Comparison of ENCODE assay signal across 15 cellular contexts in the genomic region with DNA sequence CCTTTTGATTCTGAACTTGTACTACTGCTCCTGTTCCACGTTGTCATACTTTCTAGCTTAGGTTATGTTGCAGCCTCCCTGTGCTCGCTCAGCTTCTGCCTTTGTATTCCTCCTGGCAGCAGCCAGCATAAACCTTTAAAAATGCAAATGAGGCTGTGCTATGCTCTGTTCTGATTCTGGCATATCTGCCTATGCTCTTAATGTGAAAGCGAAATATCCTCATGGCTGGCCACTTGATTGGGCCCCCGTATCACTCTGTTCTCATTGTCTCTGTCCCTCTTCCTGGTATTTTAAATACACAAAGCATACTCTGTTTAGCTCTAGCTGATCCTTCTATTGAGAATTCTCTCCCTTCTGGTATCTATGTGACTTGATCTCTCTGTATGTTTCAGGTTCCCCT.
DNase-seq lines count a peak whose midpoint lies in the region; ATAC-seq and TF ChIP-seq lines count a peak whose summit lies in the region.
"Had no signal": no experiment of that assay in that cellular context is flagged by ENCODE, and none has a peak within 500 bp of the region (broad histone marks: within the 10 kb centered on the region; RNA-seq: fewer than 3 reads in every experiment).

No MANE protein-coding gene starts in this region.

- DNase-seq in GM13977 (ENCODE audit: low spot score) (peak; percentile 36), WERI-Rb-1 (no peak), OCI-M2 (lab: John Stamatoyannopoulos, UW; ENCODE audit: unreplicated experiment) (no peak), KG1 (lab: John Stamatoyannopoulos, UW) (no peak), NCI-H2081 (lab: John Stamatoyannopoulos, UW) (no peak), ACHN (no peak)
- DNase-seq in naive thymus-derived CD4-positive, alpha-beta T cell, result no peak
- DNase-seq: DMS53, foreskin fibroblast, left ventricle myocardium inferior, NCI-H446, right cardiac atrium, uterus had no signal

- peak; percentile 57 for ATAC-seq in GM21717 (IDR thresholded peaks at IDR 0.05; ENCODE audit: unreplicated experiment)
- ATAC-seq in naive thymus-derived CD4-positive, alpha-beta T cell, result no peak
- ATAC-seq: right cardiac atrium had no signal

- H3K27ac Mint-ChIP-seq in naive thymus-derived CD4-positive, alpha-beta T cell, result peak overlapping the region in 8 of 9 donors; percentile 10 to 77 (median 28)
- H3K27ac Mint-ChIP-seq: T-helper 1 cell treated with Interleukin-12 subunit alpha and Interleukin-12 subunit beta and Interleukin-4 antibody, amounts not matched to agents 30 μg/mL and 1 μg/mL, for 36 hours had no signal

- peaks cover 0 to 5% (median 4%) of the 10 kb centered on the region in 5 donors for H3K36me3 Mint-ChIP-seq in naive thymus-derived CD4-positive, alpha-beta T cell

- TF ChIP-seq CTCF in GM13977 (IDR thresholded peaks at IDR 0.05; ENCODE audit: extremely low read depth, insufficient read depth, missing control alignments) (no peak), WERI-Rb-1 (IDR thresholded peaks at IDR 0.05; ENCODE audit: low read depth, low read length) (no peak)

- peak overlapping the region in 2 of 10 donors; percentile 0 to 54 for H3K4me3 Mint-ChIP-seq in naive thymus-derived CD4-positive, alpha-beta T cell
- H3K4me3 Mint-ChIP-seq: T-helper 1 cell treated with Interleukin-12 subunit alpha and Interleukin-12 subunit beta and Interleukin-4 antibody, amounts not matched to agents 30 μg/mL and 1 μg/mL, for 36 hours had no signal

- intact Hi-C loops in naive thymus-derived CD4-positive, alpha-beta T cell (cut with micrococcal nuclease), result loop anchor here in 1 of 2 donors (5.0 kb wide), 1 partner anchor 1173 kb away; no protein-coding TSS in a partner anchor

- in situ Hi-C loops in GM13977 (cut with MboI; ENCODE audit: low pct_unique_long_range_greater_than_20kb, low sequenced_read_pairs, unreplicated experiment), result loop anchor here (25.0 kb wide), 1 partner anchor 1173 kb away; no protein-coding TSS in a partner anchor
- in situ Hi-C loops in ACHN (cut with HindIII; ENCODE audit: low pct_ligation_motif_present, low pct_unique_long_range_greater_than_20kb, low sequenced_read_pairs), result no loop called here

- no peaks in the 10 kb centered on the region for H3K9me3 Mint-ChIP-seq in naive thymus-derived CD4-positive, alpha-beta T cell
- H3K9me3 Mint-ChIP-seq: T-helper 1 cell treated with Interleukin-12 subunit alpha and Interleukin-12 subunit beta and Interleukin-4 antibody, amounts not matched to agents 30 μg/mL and 1 μg/mL, for 36 hours had no signal

- CTCF ChIA-PET in naive thymus-derived CD4-positive, alpha-beta T cell (lab: Charles Lee), result interaction anchor here (0.6 kb wide), 1 partner anchor 77 kb away, joined by 3 read pairs; no protein-coding TSS in a partner anchor

- no peak overlapping the region for H3K4me3 ChIP-seq in WERI-Rb-1 (ENCODE audit: low read depth, low read length)
- no peak overlapping the region for H3K4me3 ChIP-seq in naive thymus-derived CD4-positive, alpha-beta T cell (ENCODE audit: low read length)
- H3K4me3 ChIP-seq: left ventricle myocardium inferior, uterus had no signal

- POLR2A ChIA-PET in naive thymus-derived CD4-positive, alpha-beta T cell (lab: Charles Lee), result no interaction called here

- peak overlapping the region; percentile 2; the same call in 1 of the 2 replicates for H3K27ac ChIP-seq in WERI-Rb-1
- no peak overlapping the region for H3K27ac ChIP-seq in naive thymus-derived CD4-positive, alpha-beta T cell (ENCODE audit: low read depth, low read length)
- H3K27ac ChIP-seq: left ventricle myocardium inferior, uterus had no signal

- peaks cover 63 to 95% (median 85%) of the 10 kb centered on the region in 7 donors for H3K4me1 Mint-ChIP-seq in naive thymus-derived CD4-positive, alpha-beta T cell

- H3K27me3 Mint-ChIP-seq in naive thymus-derived CD4-positive, alpha-beta T cell, result no peaks in the 10 kb centered on the region

- no peaks in the 10 kb centered on the region for H3K36me3 ChIP-seq in WERI-Rb-1
- H3K36me3 ChIP-seq in naive thymus-derived CD4-positive, alpha-beta T cell (ENCODE audit: control insufficient read depth in 2 of 3, insufficient read depth in 3 of 3, low read length in 3 of 3), result no peaks in the 10 kb centered on the region
- H3K36me3 ChIP-seq: left ventricle myocardium inferior, uterus had no signal

- H3K9me3 ChIP-seq in WERI-Rb-1 (ENCODE audit: severe bottlenecking), result no peaks in the 10 kb centered on the region
- no peaks in the 10 kb centered on the region for H3K9me3 ChIP-seq in naive thymus-derived CD4-positive, alpha-beta T cell (ENCODE audit: control insufficient read depth in 2 of 3, low read length in 3 of 3)
- H3K9me3 ChIP-seq: left ventricle myocardium inferior, uterus had no signal

- H3K27me3 ChIP-seq in WERI-Rb-1 (ENCODE audit: insufficient read depth, low read depth, severe bottlenecking), result no peaks in the 10 kb centered on the region
- H3K27me3 ChIP-seq in naive thymus-derived CD4-positive, alpha-beta T cell (ENCODE audit: control insufficient read depth in 2 of 2, insufficient read depth in 2 of 2, low read length in 2 of 2), result no peaks in the 10 kb centered on the region
- H3K27me3 ChIP-seq: uterus had no signal

- H3K4me1 ChIP-seq in naive thymus-derived CD4-positive, alpha-beta T cell (ENCODE audit: control insufficient read depth in 2 of 2, insufficient read depth in 2 of 2, low read length in 2 of 2), result peaks cover 3 to 24% of the 10 kb centered on the region in 2 donors
